ENCODE assay signal across 1 cellular context in the genomic region with DNA sequence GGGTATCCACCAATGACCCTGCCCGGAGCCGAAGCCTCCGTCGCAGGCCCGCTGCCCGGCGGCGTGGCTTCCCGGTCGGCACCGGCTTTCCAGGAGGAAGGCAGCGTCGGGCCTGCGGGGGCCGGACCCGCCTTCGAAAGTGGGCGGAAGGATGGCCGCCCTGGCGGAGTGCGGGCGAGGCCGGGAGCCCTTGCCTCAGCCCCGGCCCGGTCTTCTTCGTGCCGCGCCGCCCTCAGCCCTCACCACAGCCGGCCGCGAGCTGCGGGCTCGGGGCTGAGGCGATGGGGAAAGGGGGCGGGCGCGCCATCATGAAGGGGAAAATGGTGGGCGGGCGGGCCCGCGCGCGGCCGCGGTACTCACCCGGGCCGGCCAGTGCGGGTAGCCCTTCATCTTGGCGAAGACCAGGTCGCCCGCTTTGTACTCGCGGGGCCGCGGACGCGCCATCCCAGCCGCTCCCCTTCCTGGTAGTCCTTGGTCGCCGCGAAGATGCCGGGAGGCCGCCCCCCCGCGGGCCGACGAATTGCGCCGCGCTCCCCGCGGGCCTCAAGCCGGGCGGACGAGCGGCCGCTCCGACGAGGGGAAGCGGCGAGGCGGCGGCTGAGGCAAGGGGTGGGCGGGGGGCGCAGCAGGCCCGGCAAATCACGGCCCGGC.
TF ChIP-seq lines count a peak whose summit lies in the region.

No MANE protein-coding gene starts in this region.

TF ChIP-seq in A549, 52 proteins besides CTCF, POLR2A, EP300 and RAD21 (continued from another document):
- TF ChIP-seq, protein P1, sequence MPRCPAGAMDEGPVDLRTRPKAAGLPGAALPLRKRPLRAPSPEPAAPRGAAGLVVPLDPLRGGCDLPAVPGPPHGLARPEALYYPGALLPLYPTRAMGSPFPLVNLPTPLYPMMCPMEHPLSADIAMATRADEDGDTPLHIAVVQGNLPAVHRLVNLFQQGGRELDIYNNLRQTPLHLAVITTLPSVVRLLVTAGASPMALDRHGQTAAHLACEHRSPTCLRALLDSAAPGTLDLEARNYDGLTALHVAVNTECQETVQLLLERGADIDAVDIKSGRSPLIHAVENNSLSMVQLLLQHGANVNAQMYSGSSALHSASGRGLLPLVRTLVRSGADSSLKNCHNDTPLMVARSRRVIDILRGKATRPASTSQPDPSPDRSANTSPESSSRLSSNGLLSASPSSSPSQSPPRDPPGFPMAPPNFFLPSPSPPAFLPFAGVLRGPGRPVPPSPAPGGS (IDR thresholded peaks at IDR 0.05): no peak; the same call in 1 of the 3 replicates
- no peak for TF ChIP-seq SMC3 (IDR thresholded peaks at IDR 0.05)
- TF ChIP-seq EHF (CRISPR knock-in tag; IDR thresholded peaks at IDR 0.05): no peak
- TF ChIP-seq POLR2AphosphoS2 (conservative IDR thresholded peaks at IDR 0.05; ENCODE audit: low read length): no peak
- TF ChIP-seq HOXB5 (CRISPR knock-in tag; IDR thresholded peaks at IDR 0.05): no peak
- no peak for TF ChIP-seq CBX8 (IDR thresholded peaks at IDR 0.05)
- TF ChIP-seq ZC3H11A (IDR thresholded peaks at IDR 0.05): no peak
- no peak for TF ChIP-seq EHMT2 (IDR thresholded peaks at IDR 0.05; ENCODE audit: low read depth)
- TF ChIP-seq CEBPB (IDR thresholded peaks at IDR 0.05): no peak
- no peak for TF ChIP-seq RARB (CRISPR knock-in tag; IDR thresholded peaks at IDR 0.05)
